ENCODE assay signal across 8 cellular contexts in genomic region chr21:44846201-44846484, GRCh38. TPM values are rescaled to one million over a fixed set of nuclear protein-coding genes. Genes with fewer than 3 reads are reported as not detected.
DNase-seq lines count a peak whose midpoint lies in the region; ATAC-seq and TF ChIP-seq lines count a peak whose summit lies in the region.

No MANE protein-coding gene starts in this region.

- peaks cover 8% of the 10 kb centered on the region for H3K4me1 Mint-ChIP-seq in activated CD8-positive, alpha-beta memory T cell treated with anti-CD3 and anti-CD28 coated beads, Interleukin-2, amount 10 ng/mL, durations not matched to agents 7 days and 5 days
- peaks cover 13% of the 10 kb centered on the region for H3K4me1 Mint-ChIP-seq in activated T-helper 2 cell treated with anti-CD3 and anti-CD28 coated beads, Interferon-gamma antibody, Interleukin-2, Interleukin-4, amounts not matched to agents 10 μg/mL and 5 μg/mL and 100 μg/mL, durations not matched to agents 14 hours and 24 hours and 36 hours (ENCODE audit: low read depth)

- TF ChIP-seq EP300 in suprapubic skin (IDR thresholded peaks at IDR 0.05): no peak

- H3K27me3 Mint-ChIP-seq in activated CD8-positive, alpha-beta memory T cell treated with anti-CD3 and anti-CD28 coated beads, Interleukin-2, amount 10 ng/mL, durations not matched to agents 7 days and 5 days: peaks cover 6% of the 10 kb centered on the region
- H3K27me3 Mint-ChIP-seq in activated T-helper 2 cell treated with anti-CD3 and anti-CD28 coated beads, Interferon-gamma antibody, Interleukin-2, Interleukin-4, amounts not matched to agents 10 μg/mL and 5 μg/mL and 100 μg/mL, durations not matched to agents 14 hours and 24 hours and 36 hours (ENCODE audit: low read depth): peaks cover 9% of the 10 kb centered on the region

- H3K4me3 Mint-ChIP-seq in activated CD8-positive, alpha-beta memory T cell treated with anti-CD3 and anti-CD28 coated beads, Interleukin-2, amount 10 ng/mL, durations not matched to agents 7 days and 5 days: peak overlapping the region; percentile 36
- H3K4me3 Mint-ChIP-seq in activated T-helper 2 cell treated with anti-CD3 and anti-CD28 coated beads, Interferon-gamma antibody, Interleukin-2, Interleukin-4, amounts not matched to agents 10 μg/mL and 5 μg/mL and 100 μg/mL, durations not matched to agents 14 hours and 24 hours and 36 hours (ENCODE audit: low read depth): peak overlapping the region; percentile 45

- H3K27me3 ChIP-seq in iPS-20b (ENCODE audit: insufficient read depth, low read length) (no peaks in the 10 kb centered on the region), suprapubic skin (no peaks in the 10 kb centered on the region)

- no peak for ATAC-seq in activated CD8-positive, alpha-beta memory T cell treated with anti-CD3 and anti-CD28 coated beads, Interleukin-2, amount 10 ng/mL, durations not matched to agents 7 days and 5 days
- no peak for ATAC-seq in sciatic nerve

- H3K36me3 Mint-ChIP-seq in activated CD8-positive, alpha-beta memory T cell treated with anti-CD3 and anti-CD28 coated beads, Interleukin-2, amount 10 ng/mL, durations not matched to agents 7 days and 5 days: peaks cover 12% of the 10 kb centered on the region
- H3K36me3 Mint-ChIP-seq in activated T-helper 2 cell treated with anti-CD3 and anti-CD28 coated beads, Interferon-gamma antibody, Interleukin-2, Interleukin-4, amounts not matched to agents 10 μg/mL and 5 μg/mL and 100 μg/mL, durations not matched to agents 14 hours and 24 hours and 36 hours (ENCODE audit: low read depth): peaks cover 23% of the 10 kb centered on the region

- H3K9me3 Mint-ChIP-seq in activated CD8-positive, alpha-beta memory T cell treated with anti-CD3 and anti-CD28 coated beads, Interleukin-2, amount 10 ng/mL, durations not matched to agents 7 days and 5 days (ENCODE audit: low read depth): no peaks in the 10 kb centered on the region
- no peaks in the 10 kb centered on the region for H3K9me3 Mint-ChIP-seq in activated T-helper 2 cell treated with anti-CD3 and anti-CD28 coated beads, Interferon-gamma antibody, Interleukin-2, Interleukin-4, amounts not matched to agents 10 μg/mL and 5 μg/mL and 100 μg/mL, durations not matched to agents 14 hours and 24 hours and 36 hours

- no peak overlapping the region for H3K9ac ChIP-seq in iPS-20b (ENCODE audit: low read depth, low read length)

- peaks cover 21% of the 10 kb centered on the region for H3K36me3 ChIP-seq in iPS-20b (ENCODE audit: insufficient read depth, low read depth, low read length)
- H3K36me3 ChIP-seq in suprapubic skin: peaks cover 28% of the 10 kb centered on the region

- H3K9me3 ChIP-seq in iPS-20b (ENCODE audit: insufficient read depth, low read depth, low read length) (no peaks in the 10 kb centered on the region), suprapubic skin (no peaks in the 10 kb centered on the region)

- H3K4me3 ChIP-seq in iPS-20b (ENCODE audit: low read length) (peak overlapping the region; percentile 45), suprapubic skin (peak overlapping the region; percentile 46)

- H3K27ac ChIP-seq in iPS-20b (ENCODE audit: low read length) (no peak overlapping the region), suprapubic skin (peak overlapping the region; percentile 60)

- TF ChIP-seq CTCF in suprapubic skin (IDR thresholded peaks at IDR 0.05): no peak

- H3K27ac Mint-ChIP-seq in activated CD8-positive, alpha-beta memory T cell treated with anti-CD3 and anti-CD28 coated beads, Interleukin-2, amount 10 ng/mL, durations not matched to agents 7 days and 5 days: peak overlapping the region; percentile 5
- H3K27ac Mint-ChIP-seq in activated T-helper 2 cell treated with anti-CD3 and anti-CD28 coated beads, Interferon-gamma antibody, Interleukin-2, Interleukin-4, amounts not matched to agents 10 μg/mL and 5 μg/mL and 100 μg/mL, durations not matched to agents 14 hours and 24 hours and 36 hours: peak overlapping the region; percentile 33

- TF ChIP-seq POLR2A in suprapubic skin (IDR thresholded peaks at IDR 0.05): no peak

- CTCF ChIA-PET in activated CD8-positive, alpha-beta memory T cell treated with anti-CD3 and anti-CD28 coated beads, Interleukin-2, amount 10 ng/mL, durations not matched to agents 7 days and 5 days (lab: Charles Lee): interaction anchor here (0.9 to 1.2 kb wide), 3 partner anchors 27 to 104 kb away, joined by 3 to 11 read pairs (median 3); partner anchors contain the start of genes PTTG1IP and UBE2G2

- intact Hi-C loops in activated T-helper 2 cell treated with anti-CD3 and anti-CD28 coated beads, Interferon-gamma antibody, Interleukin-2, Interleukin-4, amounts not matched to agents 10 μg/mL and 5 μg/mL and 100 μg/mL, durations not matched to agents 14 hours and 24 hours and 36 hours (cut with micrococcal nuclease): loop anchor here (2.0 kb wide), 1 partner anchor 23 kb away; no protein-coding TSS in a partner anchor
- intact Hi-C loops in sciatic nerve (cut with DNase I): no loop called here

- peaks cover 2% of the 10 kb centered on the region; the same call in 1 of the 2 replicates for H3K4me1 ChIP-seq in iPS-20b (ENCODE audit: insufficient read depth, low read length)
- H3K4me1 ChIP-seq in suprapubic skin: peaks cover 22% of the 10 kb centered on the region

- WGBS in suprapubic skin: 4% methylated on average over 1 of the region's 1 CpG

- DNase-seq in activated CD8-positive, alpha-beta memory T cell treated with anti-CD3 and anti-CD28 coated beads, Interleukin-2, amount 10 ng/mL, durations not matched to agents 7 days and 5 days: no peak
- DNase-seq in activated CD8-positive, alpha-beta memory T cell treated with anti-CD3 and anti-CD28 coated beads, Interleukin-2, amount 50 U/mL, for 4 hours: no peak
- DNase-seq in activated T-helper 2 cell treated with anti-CD3 and anti-CD28 coated beads, Interferon-gamma antibody, Interleukin-2, Interleukin-4, amounts not matched to agents 10 μg/mL and 5 μg/mL and 100 μg/mL, durations not matched to agents 14 hours and 24 hours and 36 hours (ENCODE audit: low spot score): no peak
- DNase-seq in suprapubic skin (ENCODE audit: low spot score in 2 of 2) (no peak), A172 (ENCODE audit: low spot score) (no peak), sciatic nerve (ENCODE audit: low spot score) (no peak)
- DNase-seq in NK-92 treated with Interleukin-12 subunit alpha and Interleukin-12 subunit beta, amount 100 ng/mL, for 24 hours (lab: John Stamatoyannopoulos, UW): no peak

RNA-seq across cellular contexts. Expression of gene PTTG1IP, which starts 27.3 kb away (rescaled TPM):
- total RNA-seq in activated CD8-positive, alpha-beta memory T cell treated with anti-CD3 and anti-CD28 coated beads, Interleukin-2, amount 10 ng/mL, durations not matched to agents 7 days and 5 days: 10 to 100 TPM; 46.0 to 49.9 TPM
- 48.1 and 48.3 TPM in 2 replicates for total RNA-seq in activated T-helper 2 cell treated with anti-CD3 and anti-CD28 coated beads, Interferon-gamma antibody, Interleukin-2, Interleukin-4, amounts not matched to agents 10 μg/mL and 5 μg/mL and 100 μg/mL, durations not matched to agents 14 hours and 24 hours and 36 hours
- total RNA-seq in suprapubic skin (100 to 1,000 TPM; 114 to 172 (median 143) TPM), sciatic nerve (192 TPM)
- total RNA-seq in A172 (2014; rRNA removed; shearing (Covaris generic)): 637 and 713 TPM in 2 replicates

RNA-seq across cellular contexts. Expression of gene SUMO3, which starts 28.3 kb away (rescaled TPM):
- 10 to 100 TPM; 86.1 to 93.7 TPM for total RNA-seq in activated CD8-positive, alpha-beta memory T cell treated with anti-CD3 and anti-CD28 coated beads, Interleukin-2, amount 10 ng/mL, durations not matched to agents 7 days and 5 days
- 86.1 and 87.0 TPM in 2 replicates for total RNA-seq in activated T-helper 2 cell treated with anti-CD3 and anti-CD28 coated beads, Interferon-gamma antibody, Interleukin-2, Interleukin-4, amounts not matched to agents 10 μg/mL and 5 μg/mL and 100 μg/mL, durations not matched to agents 14 hours and 24 hours and 36 hours
- total RNA-seq in suprapubic skin: 10 to 100 TPM; 30.5 to 38.3 (median 35.9) TPM
- 118 and 140 TPM in 2 replicates for total RNA-seq in A172 (2014; rRNA removed; shearing (Covaris generic))
- 65.5 TPM for total RNA-seq in sciatic nerve

RNA-seq across cellular contexts. Expression of gene UBE2G2, which starts 44.5 kb away (rescaled TPM):
- total RNA-seq in activated CD8-positive, alpha-beta memory T cell treated with anti-CD3 and anti-CD28 coated beads, Interleukin-2, amount 10 ng/mL, durations not matched to agents 7 days and 5 days: 100 to 1,000 TPM; 103 to 121 TPM
- 118 and 119 TPM in 2 replicates for total RNA-seq in activated T-helper 2 cell treated with anti-CD3 and anti-CD28 coated beads, Interferon-gamma antibody, Interleukin-2, Interleukin-4, amounts not matched to agents 10 μg/mL and 5 μg/mL and 100 μg/mL, durations not matched to agents 14 hours and 24 hours and 36 hours
- total RNA-seq in suprapubic skin: 100 to 1,000 TPM in 2 of 4 donors, 10 to 100 TPM in 2; 62.5 to 126 (median 91.6) TPM
- 53.1 and 68.3 TPM in 2 replicates for total RNA-seq in A172 (2014; rRNA removed; shearing (Covaris generic))
- total RNA-seq in sciatic nerve: 78.0 TPM
